1 cellular context compared by ENCODE assay signal in the genomic region with DNA sequence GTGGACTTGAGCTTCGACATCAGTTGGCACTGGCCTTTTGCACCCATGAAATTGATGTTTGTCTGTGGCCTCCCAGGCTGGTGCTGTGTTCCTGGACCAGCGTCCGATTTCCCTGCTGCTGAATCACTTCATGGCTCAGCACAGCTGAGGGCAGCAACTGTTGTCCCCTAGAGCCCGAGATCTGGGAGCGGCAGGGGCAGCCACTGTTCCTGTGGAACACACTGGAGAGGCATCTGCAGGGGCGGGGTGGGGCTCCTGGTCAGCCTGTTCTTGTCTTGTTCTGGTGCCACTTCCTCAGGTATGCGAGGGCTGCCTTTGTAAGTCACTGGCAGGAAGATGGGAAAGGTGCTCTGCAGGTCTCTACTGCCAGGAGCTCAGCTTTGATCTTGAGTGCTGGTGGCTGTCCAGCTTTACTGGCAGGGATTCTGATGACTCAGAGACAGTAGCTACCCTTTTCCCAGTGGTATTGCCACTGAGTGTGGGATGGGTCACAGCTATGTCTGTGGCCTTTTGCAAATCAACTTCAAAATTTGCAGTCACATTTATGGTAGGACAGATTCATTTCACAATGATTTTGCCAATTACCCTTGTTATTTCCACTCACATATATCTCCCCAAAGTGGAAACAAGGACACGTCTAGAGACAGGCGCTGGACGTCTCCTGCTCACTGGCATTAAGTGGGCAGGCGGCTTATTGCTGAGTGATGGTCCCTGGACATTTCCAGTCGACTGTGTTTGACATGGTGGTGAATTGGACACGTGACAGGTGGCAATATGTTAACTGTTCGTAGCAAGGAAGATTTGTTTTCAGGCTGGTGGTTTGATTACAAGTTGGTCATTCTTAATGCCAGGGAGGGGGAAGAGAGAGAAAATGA.
TF ChIP-seq lines count a peak whose summit lies in the region.

No MANE protein-coding gene starts in this region.

TF ChIP-seq in WTC11, 78 proteins besides CTCF, POLR2A, EP300 and RAD21 (continued from another document):
- TF ChIP-seq MLX (CRISPR knock-in tag; IDR thresholded peaks at IDR 0.05) (no peak), ATF2 (CRISPR knock-in tag; IDR thresholded peaks at IDR 0.05; ENCODE audit: borderline replicate concordance, low read depth) (no peak)
